ENCODE assay signal across 23 cellular contexts in genomic region chr5:179380211-179381035, GRCh38. TPM values are rescaled to one million over a fixed set of nuclear protein-coding genes. Genes with fewer than 3 reads are reported as not detected.
"Had no signal": no experiment of that assay in that cellular context is flagged by ENCODE, and none has a peak within 500 bp of the region (broad histone marks: within the 10 kb centered on the region; RNA-seq: fewer than 3 reads in every experiment).

No MANE protein-coding gene starts in this region.

- DNase-seq: activated CD4-positive, alpha-beta T cell treated with anti-CD3 and anti-CD28 coated beads, Interleukin-2, amount 10 ng/mL, durations not matched to agents 7 days and 5 days; activated CD4-positive, CD25-positive, alpha-beta regulatory T cell treated with anti-CD3 and anti-CD28 coated beads, Interleukin-2, amount 50 U/mL, for 72 hours; activated CD8-positive, alpha-beta T cell treated with anti-CD3 and anti-CD28 coated beads for 36 hours; activated gamma-delta T cell; activated naive CD4-positive, alpha-beta T cell treated with anti-CD3 and anti-CD28 coated beads, Interleukin-2, amount 50 U/mL, for 16 hours; activated naive CD8-positive, alpha-beta T cell treated with anti-CD3 and anti-CD28 coated beads, Interleukin-2, amount 50 U/mL, for 24 hours; cerebellar nuclear complex; effector CD8-positive, alpha-beta T cell; glutamatergic neuron; lower lobe of right lung; naive thymus-derived CD4-positive, alpha-beta T cell; right cardiac atrium; stimulated activated CD4-positive, alpha-beta T cell treated with anti-CD3 and anti-CD28 coated beads, Interleukin-1b, Interleukin-23, amount 100 ng/mL, for 48 hours; stimulated activated naive CD8-positive, alpha-beta T cell treated with anti-CD3 and anti-CD28 coated beads, Interleukin-15, amount 100 ng/mL, for 72 hours; uterus; WERI-Rb-1 had no signal

- ATAC-seq: activated CD8-positive, alpha-beta T cell treated with anti-CD3 and anti-CD28 coated beads for 36 hours; activated naive CD8-positive, alpha-beta T cell treated with anti-CD3 and anti-CD28 coated beads, Interleukin-2, amount 50 U/mL, for 24 hours; lower lobe of right lung; naive thymus-derived CD4-positive, alpha-beta T cell; right cardiac atrium; stimulated activated naive CD8-positive, alpha-beta T cell treated with anti-CD3 and anti-CD28 coated beads, Interleukin-15, amount 100 ng/mL, for 72 hours had no signal

- H2AFZ ChIP-seq: hepatocyte had no signal

- H3K27me3 ChIP-seq: hepatocyte, tibial nerve, uterus had no signal

- H3K27me3 Mint-ChIP-seq: activated CD4-positive, alpha-beta T cell treated with anti-CD3 and anti-CD28 coated beads, Interleukin-2, amount 10 ng/mL, durations not matched to agents 7 days and 5 days; activated CD8-positive, alpha-beta T cell treated with anti-CD3 and anti-CD28 coated beads for 36 hours; activated naive CD8-positive, alpha-beta T cell treated with anti-CD3 and anti-CD28 coated beads, Interleukin-2, amount 50 U/mL, for 24 hours; naive thymus-derived CD4-positive, alpha-beta T cell; stimulated activated naive CD8-positive, alpha-beta T cell treated with anti-CD3 and anti-CD28 coated beads, Interleukin-15, amount 100 ng/mL, for 72 hours had no signal

- H3K27ac Mint-ChIP-seq: activated CD4-positive, alpha-beta T cell treated with anti-CD3 and anti-CD28 coated beads, Interleukin-2, amount 10 ng/mL, durations not matched to agents 7 days and 5 days; activated CD8-positive, alpha-beta T cell treated with anti-CD3 and anti-CD28 coated beads for 36 hours; activated naive CD8-positive, alpha-beta T cell treated with anti-CD3 and anti-CD28 coated beads, Interleukin-2, amount 50 U/mL, for 24 hours; activated T-helper 1 cell treated with anti-CD3 and anti-CD28 coated beads, Interleukin-12 subunit alpha, Interleukin-12 subunit beta, Interleukin-2, Interleukin-4 antibody, amounts not matched to agents 30 ng/mL and 10 ng/mL and 1 ng/mL, durations not matched to agents 14 hours and 24 hours and 36 hours; naive thymus-derived CD4-positive, alpha-beta T cell; stimulated activated naive CD8-positive, alpha-beta T cell treated with anti-CD3 and anti-CD28 coated beads, Interleukin-15, amount 100 ng/mL, for 72 hours had no signal

- H3K9me3 Mint-ChIP-seq: activated CD4-positive, alpha-beta T cell treated with anti-CD3 and anti-CD28 coated beads, Interleukin-2, amount 10 ng/mL, durations not matched to agents 7 days and 5 days; activated CD8-positive, alpha-beta T cell treated with anti-CD3 and anti-CD28 coated beads for 36 hours; activated naive CD8-positive, alpha-beta T cell treated with anti-CD3 and anti-CD28 coated beads, Interleukin-2, amount 50 U/mL, for 24 hours; activated T-helper 1 cell treated with anti-CD3 and anti-CD28 coated beads, Interleukin-12 subunit alpha, Interleukin-12 subunit beta, Interleukin-2, Interleukin-4 antibody, amounts not matched to agents 30 ng/mL and 10 ng/mL and 1 ng/mL, durations not matched to agents 14 hours and 24 hours and 36 hours; neural crest cell; stimulated activated naive CD8-positive, alpha-beta T cell treated with anti-CD3 and anti-CD28 coated beads, Interleukin-15, amount 100 ng/mL, for 72 hours had no signal

- H3K4me2 ChIP-seq: hepatocyte had no signal

- H3K36me3 ChIP-seq: lower lobe of right lung, tibial nerve, uterus, WERI-Rb-1 had no signal

- H3K9me3 ChIP-seq: lower lobe of right lung, tibial nerve, uterus had no signal

- H3K27ac ChIP-seq: hepatocyte, lower lobe of right lung, tibial nerve, uterus, WERI-Rb-1 had no signal

- H3K4me1 ChIP-seq: lower lobe of right lung, tibial nerve, uterus had no signal

- H3K4me1 Mint-ChIP-seq: activated CD4-positive, alpha-beta T cell treated with anti-CD3 and anti-CD28 coated beads, Interleukin-2, amount 10 ng/mL, durations not matched to agents 7 days and 5 days; activated naive CD8-positive, alpha-beta T cell treated with anti-CD3 and anti-CD28 coated beads, Interleukin-2, amount 50 U/mL, for 24 hours; naive thymus-derived CD4-positive, alpha-beta T cell; neural crest cell; stimulated activated naive CD8-positive, alpha-beta T cell treated with anti-CD3 and anti-CD28 coated beads, Interleukin-15, amount 100 ng/mL, for 72 hours had no signal

- H3K79me2 ChIP-seq: hepatocyte had no signal

- H3K4me3 ChIP-seq: hepatocyte, lower lobe of right lung, skin epidermis, tibial nerve, uterus had no signal

- H3K4me3 Mint-ChIP-seq: activated CD4-positive, alpha-beta T cell treated with anti-CD3 and anti-CD28 coated beads, Interleukin-2, amount 10 ng/mL, durations not matched to agents 7 days and 5 days; activated CD8-positive, alpha-beta T cell treated with anti-CD3 and anti-CD28 coated beads for 36 hours; activated naive CD8-positive, alpha-beta T cell treated with anti-CD3 and anti-CD28 coated beads, Interleukin-2, amount 50 U/mL, for 24 hours; activated T-helper 1 cell treated with anti-CD3 and anti-CD28 coated beads, Interleukin-12 subunit alpha, Interleukin-12 subunit beta, Interleukin-2, Interleukin-4 antibody, amounts not matched to agents 30 ng/mL and 10 ng/mL and 1 ng/mL, durations not matched to agents 14 hours and 24 hours and 36 hours; naive thymus-derived CD4-positive, alpha-beta T cell; neural crest cell; stimulated activated naive CD8-positive, alpha-beta T cell treated with anti-CD3 and anti-CD28 coated beads, Interleukin-15, amount 100 ng/mL, for 72 hours had no signal

- H3K36me3 Mint-ChIP-seq: naive thymus-derived CD4-positive, alpha-beta T cell had no signal

RNA-seq across cellular contexts. Expression of gene ADAMTS2, which starts 35.2 kb away (rescaled TPM):
- total RNA-seq: activated CD4-positive, alpha-beta T cell treated with anti-CD3 and anti-CD28 coated beads, Interleukin-2, amount 10 ng/mL, durations not matched to agents 7 days and 5 days; activated CD8-positive, alpha-beta T cell treated with anti-CD3 and anti-CD28 coated beads for 36 hours; activated T-helper 1 cell treated with anti-CD3 and anti-CD28 coated beads, Interleukin-12 subunit alpha, Interleukin-12 subunit beta, Interleukin-2, Interleukin-4 antibody, amounts not matched to agents 30 ng/mL and 10 ng/mL and 1 ng/mL, durations not matched to agents 14 hours and 24 hours and 36 hours; naive thymus-derived CD4-positive, alpha-beta T cell; pulmonary artery endothelial cell; T-helper 2 cell treated with Interferon-gamma antibody and Interleukin-4, amounts not matched to agents 100 ng/mL and 5 ng/mL, for 36 hours had no signal
- polyA plus RNA-seq: naive thymus-derived CD4-positive, alpha-beta T cell had no signal
